ENCODE assay signal across 8 cellular contexts in genomic region chr14:89899917-89900680, GRCh38. TPM values are rescaled to one million over a fixed set of nuclear protein-coding genes. Genes with fewer than 3 reads are reported as not detected.
DNase-seq lines count a peak whose midpoint lies in the region; ATAC-seq, FAIRE-seq and TF ChIP-seq lines count a peak whose summit lies in the region.

No MANE protein-coding gene starts in this region.

- H3K4me1 ChIP-seq in OCI-LY1 (ENCODE audit: insufficient read depth, low read length, severe bottlenecking), result no peaks in the 10 kb centered on the region
- no peaks in the 10 kb centered on the region for H3K4me1 ChIP-seq in small intestine (ENCODE audit: control insufficient read depth in 2 of 2, insufficient read depth in 1 of 2, low read depth in 1 of 2, low read length in 1 of 2)

- no peak for ATAC-seq in HG03354 (IDR thresholded peaks at IDR 0.05; ENCODE audit: poor library complexity, severe bottlenecking, unreplicated experiment)
- ATAC-seq in GM18861 (IDR thresholded peaks at IDR 0.05; ENCODE audit: unreplicated experiment), result no peak

- no peaks in the 10 kb centered on the region for H3F3A ChIP-seq in OCI-LY1 (ENCODE audit: insufficient read depth, low read length)

- no peak overlapping the region for H3K4me3 ChIP-seq in OCI-LY1 (ENCODE audit: low read depth, low read length, poor library complexity, severe bottlenecking)
- H3K4me3 ChIP-seq in small intestine (ENCODE audit: low read depth in 1 of 2, low read length in 2 of 2), result no peak overlapping the region

- FAIRE-seq in small intestine (lab: Jason Lieb, UNC), result peak; percentile 36

- H3K4me2 ChIP-seq in OCI-LY1 (ENCODE audit: low read length), result no peak overlapping the region

- no peaks in the 10 kb centered on the region for H3K27me3 ChIP-seq in OCI-LY1 (ENCODE audit: insufficient read depth, low read length)
- no peaks in the 10 kb centered on the region for H3K27me3 ChIP-seq in small intestine (ENCODE audit: control insufficient read depth in 2 of 2, insufficient read depth in 2 of 2, low read length in 2 of 2)

- no peak overlapping the region for H2AFZ ChIP-seq in OCI-LY1 (ENCODE audit: low read length)

- WGBS in small intestine, 3 donors, result 72 to 85% (median 76%) methylated on average over 4 of the region's 4 CpGs

- H3K9ac ChIP-seq in OCI-LY1 (ENCODE audit: low read length), result no peak overlapping the region

- H3K36me3 ChIP-seq in OCI-LY1 (ENCODE audit: insufficient read depth, low read length), result no peaks in the 10 kb centered on the region
- H3K36me3 ChIP-seq in small intestine (ENCODE audit: control insufficient read depth in 2 of 2, insufficient read depth in 2 of 2, low read length in 2 of 2), result no peaks in the 10 kb centered on the region

- H3K9me3 ChIP-seq in OCI-LY1 (ENCODE audit: low read length), result no peaks in the 10 kb centered on the region
- no peaks in the 10 kb centered on the region for H3K9me3 ChIP-seq in small intestine (ENCODE audit: control insufficient read depth, low read depth)

- no peaks in the 10 kb centered on the region for H3K9me2 ChIP-seq in OCI-LY1 (ENCODE audit: low read depth, low read length)

- H3K79me2 ChIP-seq in OCI-LY1 (ENCODE audit: insufficient read depth, low read length), result no peaks in the 10 kb centered on the region

- DNase-seq in AG09319 (ENCODE audit: extremely low read depth, low read depth) (no peak), fibroblast of gingiva (ENCODE audit: low read depth) (peak; percentile 35), small intestine (peak; percentile 37), NCI-H2196 (lab: John Stamatoyannopoulos, UW; ENCODE audit: unreplicated experiment) (no peak)

- TF ChIP-seq CTCF in AG09319 (IDR thresholded peaks at IDR 0.05; ENCODE audit: low read depth, low read length) (peak; percentile 49), GM12872 (IDR thresholded peaks at IDR 0.05; ENCODE audit: insufficient read depth, low read depth, low read length) (peak; percentile 26; the same call in 1 of the 3 replicates), OCI-LY1 (IDR thresholded peaks at IDR 0.05; ENCODE audit: low read length) (peak; percentile 52)

- H3K27ac ChIP-seq in OCI-LY1 (ENCODE audit: low read depth, low read length, poor library complexity, severe bottlenecking) (no peak overlapping the region), small intestine (ENCODE audit: low read depth in 1 of 2, low read length in 1 of 2) (no peak overlapping the region)

- H4K20me1 ChIP-seq in OCI-LY1 (ENCODE audit: insufficient read depth, low read length), result no peaks in the 10 kb centered on the region

RNA-seq across cellular contexts. Expression of gene EFCAB11, which starts 54.4 kb away (rescaled TPM):
- polyA plus RNA-seq in small intestine, result 10 to 100 TPM in 1 of 3 donors, 1 to 10 TPM in 2; 3.8 to 11.3 (median 4.2) TPM

RNA-seq across cellular contexts. Expression of gene TDP1, which starts 55.6 kb away (rescaled TPM):
- 1 to 10 TPM; 2.5 to 9.2 (median 4.1) TPM for polyA plus RNA-seq in small intestine

Comparison
In these comparisons a context has a peak if more than half of its experiments do, and no peak if none do; other contexts are left out.
1. DNase-seq: peak in fibroblast of gingiva (single experiment) and small intestine (single experiment); none in AG09319 (single experiment) and NCI-H2196 (single experiment).
2. Peak in every context shown above with its lines, with median percentiles within 50 percentile points of each other: CTCF ChIP-seq.